Comparison of ENCODE assay signal across 8 cellular contexts in genomic region chr3:10015476-10015904, GRCh38. TPM values are rescaled to one million over a fixed set of nuclear protein-coding genes. Genes with fewer than 3 reads are reported as not detected.
DNase-seq lines count a peak whose midpoint lies in the region; ATAC-seq, FAIRE-seq and TF ChIP-seq lines count a peak whose summit lies in the region.

No MANE protein-coding gene starts in this region.

- H3K4me2 ChIP-seq in BLaER1 treated with 17β-estradiol and CSF1 and Interleukin-3, amounts not matched to agents 10 nM and 100 nM: peak overlapping the region; percentile 62 to 87 (median 72)
- no peak overlapping the region for H3K4me2 ChIP-seq in parathyroid adenoma (ENCODE audit: low read length)

- peak overlapping the region in 2 of 10 experiments; percentile 20 to 47; a peak in 2 of 20 replicates for H3K4me3 ChIP-seq in BLaER1 treated with 17β-estradiol and CSF1 and Interleukin-3, amounts not matched to agents 10 nM and 100 nM
- H3K4me3 ChIP-seq in fibroblast of villous mesenchyme (ENCODE audit: low read depth, low read length): peak overlapping the region; percentile 14
- H3K4me3 ChIP-seq in parathyroid adenoma (ENCODE audit: low read depth, low read length): no peak overlapping the region

- peak overlapping the region; percentile 11 to 68 (median 47); a peak in 20 of 22 replicates for H3K9ac ChIP-seq in BLaER1 treated with 17β-estradiol and CSF1 and Interleukin-3, amounts not matched to agents 10 nM and 100 nM
- no peak overlapping the region for H3K9ac ChIP-seq in parathyroid adenoma

- no peaks in the 10 kb centered on the region for H3K27me3 ChIP-seq in BLaER1 treated with 17β-estradiol and CSF1 and Interleukin-3, amounts not matched to agents 10 nM and 100 nM
- H3K27me3 ChIP-seq in parathyroid adenoma (ENCODE audit: control insufficient read depth, insufficient read depth, low read length): no peaks in the 10 kb centered on the region

- peak overlapping the region in 10 of 11 experiments; percentile 25 to 70 (median 57); a peak in 16 of 22 replicates for H3K27ac ChIP-seq in BLaER1 treated with 17β-estradiol and CSF1 and Interleukin-3, amounts not matched to agents 10 nM and 100 nM
- H3K27ac ChIP-seq in parathyroid adenoma: peak overlapping the region; percentile 43

- no peaks in the 10 kb centered on the region for H3K79me2 ChIP-seq in parathyroid adenoma

- peaks cover 14 to 33% (median 26%) of the 10 kb centered on the region in 11 experiments for H3K36me3 ChIP-seq in BLaER1 treated with 17β-estradiol and CSF1 and Interleukin-3, amounts not matched to agents 10 nM and 100 nM
- H3K36me3 ChIP-seq in parathyroid adenoma (ENCODE audit: control insufficient read depth, insufficient read depth, low read length): no peaks in the 10 kb centered on the region

- H3K4me1 ChIP-seq in BLaER1 treated with 17β-estradiol and CSF1 and Interleukin-3, amounts not matched to agents 10 nM and 100 nM: peaks cover 23 to 54% (median 44%) of the 10 kb centered on the region in 10 experiments
- peaks cover 4% of the 10 kb centered on the region for H3K4me1 ChIP-seq in parathyroid adenoma

- DNase-seq in SK-MEL-5 (ENCODE audit: low read depth, low spot score) (peak; percentile 99), fibroblast of villous mesenchyme (ENCODE audit: low read depth) (peak; percentile 99), GM12892 (ENCODE audit: insufficient read length) (no peak), NCI-H1436 (lab: John Stamatoyannopoulos, UW) (no peak)

- H2AFZ ChIP-seq in parathyroid adenoma: peak overlapping the region; percentile 35

- FAIRE-seq in GM12892 (lab: Jason Lieb, UNC): no peak

- H4K20me1 ChIP-seq in BLaER1 treated with 17β-estradiol and CSF1 and Interleukin-3, amounts not matched to agents 10 nM and 100 nM: peaks cover 0 to 19% (median 4%) of the 10 kb centered on the region in 11 experiments; a peak in 8 of 22 replicates

- H3K9me3 ChIP-seq in BLaER1 treated with 17β-estradiol and CSF1 and Interleukin-3, amounts not matched to agents 10 nM and 100 nM (replicated peaks in 1 of 11): no peaks in the 10 kb centered on the region
- H3K9me3 ChIP-seq in parathyroid adenoma (ENCODE audit: control insufficient read depth, low read length): no peaks in the 10 kb centered on the region

- TF ChIP-seq CTCF in fibroblast of villous mesenchyme (IDR thresholded peaks at IDR 0.05; ENCODE audit: insufficient read depth, low read depth, low read length): no peak
- TF ChIP-seq CTCF in parathyroid adenoma (IDR thresholded peaks at IDR 0.05): no peak

- in situ Hi-C loops in SK-MEL-5 (cut with HindIII; ENCODE audit: low pct_unique_long_range_greater_than_20kb, low sequenced_read_pairs): no loop called here

- no peak for TF ChIP-seq POLR2A in GM12892 (IDR thresholded peaks at IDR 0.05; ENCODE audit: low read depth, low read length)

- ATAC-seq in GM21390 (IDR thresholded peaks at IDR 0.05; ENCODE audit: unreplicated experiment): no peak
- no peak for ATAC-seq in HG02970 (IDR thresholded peaks at IDR 0.05; ENCODE audit: low FRiP score, unreplicated experiment)

RNA-seq across cellular contexts. Expression of gene FANCD2, which starts 10.7 kb away (rescaled TPM):
- total RNA-seq in SK-MEL-5 (2014; rRNA removed; shearing (Covaris generic)): 28.9 and 29.5 TPM in 2 replicates
- polyA plus RNA-seq in SK-MEL-5 (2015; cell fraction: cytosol; rRNA removed): 25.9 and 34.1 TPM in 2 replicates
- 124 and 181 TPM in 2 replicates for polyA plus RNA-seq in SK-MEL-5 (2015; cell fraction: nucleus; rRNA removed)
- total RNA-seq in fibroblast of villous mesenchyme: 15.5 and 23.3 TPM in 2 replicates
- 55.1 TPM for polyA plus RNA-seq in GM12892 (2012; ENCODE audit: missing spikeins)

RNA-seq across cellular contexts. Expression of gene EMC3, which starts 28.8 kb away (rescaled TPM):
- 213 and 253 TPM in 2 replicates for total RNA-seq in SK-MEL-5 (2014; rRNA removed; shearing (Covaris generic))
- polyA plus RNA-seq in SK-MEL-5 (2015; cell fraction: cytosol; rRNA removed): 122 and 142 TPM in 2 replicates
- polyA plus RNA-seq in SK-MEL-5 (2015; cell fraction: nucleus; rRNA removed): 39.5 and 51.5 TPM in 2 replicates
- 35.4 and 52.7 TPM in 2 replicates for total RNA-seq in fibroblast of villous mesenchyme
- 41.1 TPM for polyA plus RNA-seq in GM12892 (2012; ENCODE audit: missing spikeins)

Comparison
In these comparisons a context has a peak if more than half of its experiments do, and no peak if none do; other contexts are left out.
1. DNase-seq: peak in SK-MEL-5 (single experiment) and fibroblast of villous mesenchyme (single experiment); none in GM12892 (single experiment) and NCI-H1436 (single experiment).